8 cellular contexts compared by ENCODE assay signal in the genomic region with DNA sequence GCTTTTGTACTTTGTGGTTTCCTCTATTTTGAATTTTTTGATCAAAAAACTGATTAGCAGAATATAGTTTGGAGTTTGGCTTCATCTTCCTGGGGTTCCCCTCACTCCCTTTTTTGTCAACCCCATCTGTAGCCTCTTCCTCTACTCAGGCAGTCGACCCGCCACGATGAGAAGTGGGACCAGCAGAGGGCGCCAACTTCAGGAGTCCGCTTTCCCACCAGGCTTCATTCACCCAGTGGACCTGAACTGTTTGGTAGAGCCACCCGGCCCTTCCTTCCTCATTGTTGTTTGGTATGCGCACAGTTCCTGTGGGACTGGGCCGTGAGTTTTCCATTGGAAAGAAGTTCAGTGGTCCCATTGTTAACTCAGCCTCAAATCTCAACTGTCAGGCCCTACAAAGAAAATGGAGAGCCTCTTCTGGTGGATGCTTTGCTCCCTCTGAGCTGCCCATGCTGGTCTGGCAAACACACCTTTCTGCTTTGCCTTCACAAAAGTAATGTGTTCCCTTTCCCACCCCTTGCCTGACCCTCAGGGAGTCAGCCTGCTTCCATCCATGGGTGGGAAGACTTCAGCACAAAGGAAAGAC. TPM values are rescaled to one million over a fixed set of nuclear protein-coding genes. Genes with fewer than 3 reads are reported as not detected.
DNase-seq lines count a peak whose midpoint lies in the region; ATAC-seq, FAIRE-seq and TF ChIP-seq lines count a peak whose summit lies in the region.

No MANE protein-coding gene starts in this region.

- no peak for TF ChIP-seq EP300 in Ishikawa (IDR thresholded peaks at IDR 0.05; ENCODE audit: borderline replicate concordance)

- H3K36me3 ChIP-seq in body of pancreas (replicated peaks in 1 of 2; ENCODE audit: insufficient read depth in 1 of 2, low read depth in 2 of 2) (peaks cover 25 to 51% of the 10 kb centered on the region in 2 donors), kidney (ENCODE audit: control insufficient read depth in 1 of 2, insufficient read depth in 2 of 2, low read length in 2 of 2) (peaks cover 51 to 52% of the 10 kb centered on the region in 2 donors)

- no peaks in the 10 kb centered on the region for H3K9me3 Mint-ChIP-seq in Calu3 (ENCODE audit: low read depth, unreplicated experiment)

- no peak for TF ChIP-seq POLR2A in body of pancreas (IDR thresholded peaks at IDR 0.05)

- H3K4me1 ChIP-seq in body of pancreas (no peaks in the 10 kb centered on the region), kidney (ENCODE audit: control insufficient read depth in 1 of 2, insufficient read depth in 1 of 2, low read depth in 1 of 2, low read length in 2 of 2) (no peaks in the 10 kb centered on the region)

- CTCF ChIA-PET in Calu3 (lab: Charles Lee): interaction anchor here (1.6 kb wide), 1 partner anchor 22 kb away, joined by 4 read pairs; the partner anchor contains the start of gene TMBIM6

- WGBS in body of pancreas, 2 donors: 32 to 61% methylated on average over 8 of the region's 8 CpGs

- intact Hi-C loops in Calu3 (cut with micrococcal nuclease; ENCODE audit: unreplicated experiment): no loop called here
- intact Hi-C loops in body of pancreas (cut with DNase I): no loop called here
- intact Hi-C loops in kidney (cut with DNase I): no loop called here

- TF ChIP-seq CTCF in Calu3 (IDR thresholded peaks at IDR 0.05; ENCODE audit: unreplicated experiment) (peak; percentile 50), VCaP (conservative IDR thresholded peaks at IDR 0.05) (peak; percentile 81), body of pancreas (IDR thresholded peaks at IDR 0.05) (peak; percentile 13 to 52 (median 41)), kidney (IDR thresholded peaks at IDR 0.05; ENCODE audit: borderline replicate concordance, extremely low read depth, insufficient read depth) (peak; percentile 52)

- no TSS peak for BruUV-seq in Calu3 (replicated peaks; lab: Mats Ljungman, UMichigan)

- no peak overlapping the region for H3K4me3 Mint-ChIP-seq in Calu3 (ENCODE audit: low read depth, unreplicated experiment)

- H3K9me3 ChIP-seq in body of pancreas (no peaks in the 10 kb centered on the region), kidney (ENCODE audit: control insufficient read depth in 1 of 2, low read length in 2 of 2) (no peaks in the 10 kb centered on the region)

- H3K4me3 ChIP-seq in body of pancreas (no peak overlapping the region), kidney (ENCODE audit: low read length in 2 of 2) (no peak overlapping the region)

- no peak overlapping the region for H3K9ac ChIP-seq in kidney (ENCODE audit: low read length in 2 of 2)

- FAIRE-seq in kidney (lab: Jason Lieb, UNC): no peak

- H3K27ac Mint-ChIP-seq in Calu3 (ENCODE audit: unreplicated experiment): no peak overlapping the region

- ATAC-seq in body of pancreas: peak; percentile 45
- ATAC-seq in GM21423 (IDR thresholded peaks at IDR 0.05; ENCODE audit: unreplicated experiment): no peak
- ATAC-seq in GM18861 (IDR thresholded peaks at IDR 0.05; ENCODE audit: unreplicated experiment): no peak

- H3K4me1 Mint-ChIP-seq in Calu3 (ENCODE audit: low read depth, unreplicated experiment): no peaks in the 10 kb centered on the region

- TF ChIP-seq RAD21 in Ishikawa (IDR thresholded peaks at IDR 0.05; ENCODE audit: low read depth): peak; percentile 34; the same call in 1 of the 2 replicates

- DNase-seq in Calu3: peak; percentile 54
- peak; percentile 55 to 71 (median 62) for DNase-seq in body of pancreas
- DNase-seq in kidney: peak; percentile 81
- DNase-seq in stimulated activated CD4-positive, alpha-beta T cell treated with anti-CD3 and anti-CD28 coated beads, Interleukin-2, amount 100 ng/mL, for 24 hours: peak; percentile 83 to 87

- no peaks in the 10 kb centered on the region for H3K27me3 ChIP-seq in body of pancreas

- no peaks in the 10 kb centered on the region for H3K27me3 Mint-ChIP-seq in Calu3 (ENCODE audit: unreplicated experiment)

- no peak overlapping the region for H3K27ac ChIP-seq in VCaP
- no peak overlapping the region for H3K27ac ChIP-seq in body of pancreas
- H3K27ac ChIP-seq in kidney (ENCODE audit: low read depth in 2 of 2, low read length in 2 of 2): no peak overlapping the region

- H3K36me3 Mint-ChIP-seq in Calu3 (ENCODE audit: insufficient read depth, unreplicated experiment): peaks cover 73% of the 10 kb centered on the region

TF ChIP-seq in Ishikawa, 13 proteins besides CTCF, POLR2A, EP300 and RAD21:
- no peak for TF ChIP-seq ZBTB7A (IDR thresholded peaks at IDR 0.05; ENCODE audit: low read depth)
- TF ChIP-seq TAF1 (IDR thresholded peaks at IDR 0.05; ENCODE audit: low read depth): no peak
- no peak for TF ChIP-seq NFIC (IDR thresholded peaks at IDR 0.05)
- TF ChIP-seq, protein P1, sequence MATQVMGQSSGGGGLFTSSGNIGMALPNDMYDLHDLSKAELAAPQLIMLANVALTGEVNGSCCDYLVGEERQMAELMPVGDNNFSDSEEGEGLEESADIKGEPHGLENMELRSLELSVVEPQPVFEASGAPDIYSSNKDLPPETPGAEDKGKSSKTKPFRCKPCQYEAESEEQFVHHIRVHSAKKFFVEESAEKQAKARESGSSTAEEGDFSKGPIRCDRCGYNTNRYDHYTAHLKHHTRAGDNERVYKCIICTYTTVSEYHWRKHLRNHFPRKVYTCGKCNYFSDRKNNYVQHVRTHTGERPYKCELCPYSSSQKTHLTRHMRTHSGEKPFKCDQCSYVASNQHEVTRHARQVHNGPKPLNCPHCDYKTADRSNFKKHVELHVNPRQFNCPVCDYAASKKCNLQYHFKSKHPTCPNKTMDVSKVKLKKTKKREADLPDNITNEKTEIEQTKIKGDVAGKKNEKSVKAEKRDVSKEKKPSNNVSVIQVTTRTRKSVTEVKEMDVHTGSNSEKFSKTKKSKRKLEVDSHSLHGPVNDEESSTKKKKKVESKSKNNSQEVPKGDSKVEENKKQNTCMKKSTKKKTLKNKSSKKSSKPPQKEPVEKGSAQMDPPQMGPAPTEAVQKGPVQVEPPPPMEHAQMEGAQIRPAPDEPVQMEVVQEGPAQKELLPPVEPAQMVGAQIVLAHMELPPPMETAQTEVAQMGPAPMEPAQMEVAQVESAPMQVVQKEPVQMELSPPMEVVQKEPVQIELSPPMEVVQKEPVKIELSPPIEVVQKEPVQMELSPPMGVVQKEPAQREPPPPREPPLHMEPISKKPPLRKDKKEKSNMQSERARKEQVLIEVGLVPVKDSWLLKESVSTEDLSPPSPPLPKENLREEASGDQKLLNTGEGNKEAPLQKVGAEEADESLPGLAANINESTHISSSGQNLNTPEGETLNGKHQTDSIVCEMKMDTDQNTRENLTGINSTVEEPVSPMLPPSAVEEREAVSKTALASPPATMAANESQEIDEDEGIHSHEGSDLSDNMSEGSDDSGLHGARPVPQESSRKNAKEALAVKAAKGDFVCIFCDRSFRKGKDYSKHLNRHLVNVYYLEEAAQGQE (IDR thresholded peaks at IDR 0.05; ENCODE audit: low read depth): no peak
- TF ChIP-seq TEAD4 (IDR thresholded peaks at IDR 0.05): no peak
- TF ChIP-seq CREB1 (IDR thresholded peaks at IDR 0.05; ENCODE audit: low read depth): no peak
- TF ChIP-seq CEBPB (IDR thresholded peaks at IDR 0.05): no peak
- 0 out of 2 replicates have a peak, but pooled peaks have one; percentile 11 for TF ChIP-seq YY1 (IDR thresholded peaks at IDR 0.05; ENCODE audit: low read depth)
- TF ChIP-seq TCF12 (IDR thresholded peaks at IDR 0.05; ENCODE audit: low read depth): 0 out of 2 replicates have a peak, but pooled peaks have one; percentile 15
- no peak for TF ChIP-seq USF1 (IDR thresholded peaks at IDR 0.05)
- TF ChIP-seq, protein P2, sequence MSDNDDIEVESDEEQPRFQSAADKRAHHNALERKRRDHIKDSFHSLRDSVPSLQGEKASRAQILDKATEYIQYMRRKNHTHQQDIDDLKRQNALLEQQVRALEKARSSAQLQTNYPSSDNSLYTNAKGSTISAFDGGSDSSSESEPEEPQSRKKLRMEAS (IDR thresholded peaks at IDR 0.05): no peak
- no peak for TF ChIP-seq FOXM1 (IDR thresholded peaks at IDR 0.05; ENCODE audit: borderline replicate concordance, low read depth)
- TF ChIP-seq EGR1 (IDR thresholded peaks at IDR 0.05): no peak

RNA-seq across cellular contexts. Expression of gene TMBIM6, which starts 21.7 kb away (rescaled TPM):
- total RNA-seq in Calu3 (2022) (600 and 613 TPM in 2 replicates), body of pancreas (100 to 1,000 TPM; 234 to 256 TPM), kidney (724 TPM)
- 644 TPM for polyA plus RNA-seq in kidney (ENCODE audit: insufficient read depth, low read depth, low replicate concordance)

RNA-seq across cellular contexts. Expression of gene FMNL3, which starts 55.9 kb away (rescaled TPM):
- total RNA-seq in Calu3 (2022) (4.4 TPM in 2 replicates), body of pancreas (1 to 10 TPM; 3.0 to 6.2 TPM), kidney (25.6 TPM)
- 6.3 TPM for polyA plus RNA-seq in kidney (ENCODE audit: insufficient read depth, low read depth, low replicate concordance)
